ENCODE assay signal across 25 cellular contexts in the genomic region with DNA sequence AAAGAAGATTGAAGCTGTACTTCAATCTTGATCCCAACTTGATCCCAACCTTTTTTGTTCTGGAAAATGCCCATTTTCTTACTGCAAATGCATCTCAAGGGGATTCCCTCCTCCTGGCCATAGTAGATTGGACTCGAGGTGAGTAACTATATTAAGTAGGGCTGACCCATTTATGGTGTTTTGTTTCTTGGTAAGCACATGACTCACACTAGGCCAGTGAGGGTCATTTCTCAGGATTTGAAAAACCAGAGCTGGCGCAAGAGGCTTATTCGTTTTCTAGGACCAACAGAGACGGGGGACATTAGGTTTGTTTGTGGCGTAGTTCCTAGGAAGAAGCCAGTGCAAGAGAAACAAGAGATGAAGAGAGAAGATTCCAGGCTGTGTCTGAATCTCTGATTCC. TPM values are rescaled to one million over a fixed set of nuclear protein-coding genes. Genes with fewer than 3 reads are reported as not detected.
DNase-seq lines count a peak whose midpoint lies in the region; FAIRE-seq and TF ChIP-seq lines count a peak whose summit lies in the region.
"Had no signal": no experiment of that assay in that cellular context is flagged by ENCODE, and none has a peak within 500 bp of the region (broad histone marks: within the 10 kb centered on the region; RNA-seq: fewer than 3 reads in every experiment).

No MANE protein-coding gene starts in this region.

- no TSS peak for BruUV-seq in MCF 10A (replicated peaks; lab: Mats Ljungman, UMichigan)
- no TSS peak for BruUV-seq in mammary epithelial cell (replicated peaks; lab: Mats Ljungman, UMichigan)

- no peak overlapping the region for H3K27ac Mint-ChIP-seq in MCF 10A (ENCODE audit: low read depth, unreplicated experiment)
- no peak overlapping the region for H3K27ac Mint-ChIP-seq in astrocyte (ENCODE audit: unreplicated experiment)
- H3K27ac Mint-ChIP-seq: activated CD4-positive, alpha-beta T cell treated with anti-CD3 and anti-CD28 coated beads for 36 hours; stimulated activated naive B cell treated with anti-CD40 and anti-IgM and Interleukin-4, amounts not matched to agents 10 μg/mL and 1 μg/mL and 100 μg/mL, for 72 hours had no signal

- H3K4me2 ChIP-seq in mammary epithelial cell (ENCODE audit: insufficient read depth, low read depth, low read length) (no peak overlapping the region), astrocyte (ENCODE audit: low read length) (no peak overlapping the region)
- H3K4me2 ChIP-seq: A549 had no signal

- 90% methylated on average over 5 of the region's 5 CpGs for WGBS in mammary epithelial cell (ENCODE audit: low coverage, missing lambda C conversion rate)
- WGBS in transverse colon (ENCODE audit: low coverage in 1 of 2), 2 donors, result 74 to 88% methylated on average over 4 to 5 of the region's 5 CpGs

- in situ Hi-C loops in mammary epithelial cell (cut with MboI; ENCODE audit: low sequenced_read_pairs in 2 of 2) (no loop called here), transverse colon (cut with MboI; ENCODE audit: low pct_ligation_motif_present in 1 of 4, low pct_unique_long_range_greater_than_20kb in 1 of 4, low sequenced_read_pairs in 3 of 4) (no loop called here)

- H3K9ac ChIP-seq in mammary epithelial cell (ENCODE audit: insufficient read depth, low read length), result no peak overlapping the region
- H3K9ac ChIP-seq in astrocyte (ENCODE audit: low read length), result no peak overlapping the region

- H3K27ac ChIP-seq in mammary epithelial cell (ENCODE audit: insufficient read depth, low read depth, low read length) (no peak overlapping the region), astrocyte (ENCODE audit: low read depth, low read length) (no peak overlapping the region), transverse colon (no peak overlapping the region)
- no peak overlapping the region for H3K27ac ChIP-seq in effector memory CD4-positive, alpha-beta T cell (ENCODE audit: insufficient read depth, low read length, poor library complexity, severe bottlenecking)
- H3K27ac ChIP-seq: body of pancreas, left ventricle myocardium inferior, upper lobe of left lung had no signal

- H3K4me1 ChIP-seq in mammary epithelial cell (ENCODE audit: insufficient read depth, low read length), result peaks cover 5% of the 10 kb centered on the region
- H3K4me1 ChIP-seq in astrocyte (ENCODE audit: insufficient read depth, low read length), result peaks cover 13% of the 10 kb centered on the region
- H3K4me1 ChIP-seq in effector memory CD4-positive, alpha-beta T cell (ENCODE audit: control insufficient read depth, insufficient read depth, low read length, poor library complexity, severe bottlenecking), result no peaks in the 10 kb centered on the region
- H3K4me1 ChIP-seq in transverse colon, result no peaks in the 10 kb centered on the region
- H3K4me1 ChIP-seq: body of pancreas had no signal

- intact Hi-C loops in MCF 10A (cut with micrococcal nuclease) (no loop called here), mammary epithelial cell (cut with micrococcal nuclease) (no loop called here), transverse colon (cut with DNase I; ENCODE audit: low total_unique reads) (no loop called here)

- H3K4me1 Mint-ChIP-seq in MCF 10A (ENCODE audit: insufficient read depth, unreplicated experiment) (peaks cover 9% of the 10 kb centered on the region), astrocyte (ENCODE audit: low read depth, unreplicated experiment) (peaks cover 5% of the 10 kb centered on the region)
- H3K4me1 Mint-ChIP-seq: activated CD4-positive, alpha-beta T cell treated with anti-CD3 and anti-CD28 coated beads for 36 hours; stimulated activated naive B cell treated with anti-CD40 and anti-IgM and Interleukin-4, amounts not matched to agents 10 μg/mL and 1 μg/mL and 100 μg/mL, for 72 hours had no signal

- peak; percentile 19 for DNase-seq in MCF 10A (ENCODE audit: unreplicated experiment)
- no peak for DNase-seq in mammary epithelial cell
- peak; percentile 65 for DNase-seq in astrocyte (ENCODE audit: low read depth)
- DNase-seq in fibroblast of villous mesenchyme (ENCODE audit: low read depth), result peak; percentile 79
- no peak for DNase-seq in stimulated activated CD4-positive, alpha-beta T cell treated with anti-CD3 and anti-CD28 coated beads, Interleukin-1b, Interleukin-23, amount 100 ng/mL, for 48 hours
- no peak for DNase-seq in HUDEP-2 (lab: John Stamatoyannopoulos, UW; ENCODE audit: unreplicated experiment in 76 of 76)
- no peak for DNase-seq in effector memory CD4-positive, alpha-beta T cell
- no peak for DNase-seq in transverse colon
- DNase-seq: activated CD4-positive, alpha-beta T cell treated with anti-CD3 and anti-CD28 coated beads for 36 hours; activated CD8-positive, alpha-beta memory T cell treated with anti-CD3 and anti-CD28 coated beads, Interleukin-2, amount 50 U/mL, for 4 hours; activated gamma-delta T cell; body of pancreas; CD4-positive, alpha-beta memory T cell; GDM1; Kasumi-1; left ventricle myocardium inferior; NCI-H1436 treated with DMSO at 0.1 percent for 48 hours; posterior cingulate gyrus; SHP77; stimulated activated CD4-positive, alpha-beta T cell treated with anti-CD3 and anti-CD28 coated beads, Interleukin-12 subunit alpha, Interleukin-12 subunit beta, amount 100 ng/mL, for 4 hours; stimulated activated naive B cell treated with anti-CD40 and anti-IgM and Interleukin-4, amounts not matched to agents 10 μg/mL and 1 μg/mL and 100 μg/mL, for 72 hours had no signal

- no peak for TF ChIP-seq CTCF in MCF 10A (IDR thresholded peaks at IDR 0.05; ENCODE audit: unreplicated experiment)
- TF ChIP-seq CTCF in mammary epithelial cell (conservative IDR thresholded peaks at IDR 0.05 in 1 of 2, IDR thresholded peaks at IDR 0.05 in 1 of 2; ENCODE audit: extremely low read depth in 1 of 2, insufficient read depth in 1 of 2, low read depth in 1 of 2, low read length in 2 of 2), result no peak
- TF ChIP-seq CTCF in astrocyte (IDR thresholded peaks at IDR 0.05; ENCODE audit: insufficient read depth, low read depth, low read length), result no peak
- no peak for TF ChIP-seq CTCF in fibroblast of villous mesenchyme (IDR thresholded peaks at IDR 0.05; ENCODE audit: insufficient read depth, low read depth, low read length)
- TF ChIP-seq CTCF in transverse colon (IDR thresholded peaks at IDR 0.05), result no peak

- H3K36me3 ChIP-seq in mammary epithelial cell (ENCODE audit: insufficient read depth, low read length) (no peaks in the 10 kb centered on the region), astrocyte (ENCODE audit: insufficient read depth, low read length) (no peaks in the 10 kb centered on the region), transverse colon (no peaks in the 10 kb centered on the region)
- H3K36me3 ChIP-seq in effector memory CD4-positive, alpha-beta T cell (ENCODE audit: control insufficient read depth, insufficient read depth, low read length), result no peaks in the 10 kb centered on the region
- H3K36me3 ChIP-seq: left ventricle myocardium inferior, upper lobe of left lung had no signal

- H4K20me1 ChIP-seq in mammary epithelial cell (ENCODE audit: insufficient read depth, low read length) (no peaks in the 10 kb centered on the region), astrocyte (ENCODE audit: insufficient read depth, low read length) (no peaks in the 10 kb centered on the region)

- no peak for TF ChIP-seq EP300 in transverse colon (IDR thresholded peaks at IDR 0.05; ENCODE audit: low read depth)

- no peaks in the 10 kb centered on the region for H3K27me3 ChIP-seq in mammary epithelial cell (ENCODE audit: insufficient read depth, low read length)
- no peaks in the 10 kb centered on the region for H3K27me3 ChIP-seq in astrocyte (ENCODE audit: insufficient read depth, low read length)
- H3K27me3 ChIP-seq in effector memory CD4-positive, alpha-beta T cell (replicated peaks; ENCODE audit: control insufficient read depth, insufficient read depth, low read length, poor library complexity, severe bottlenecking), result no peaks in the 10 kb centered on the region
- no peaks in the 10 kb centered on the region for H3K27me3 ChIP-seq in transverse colon
- H3K27me3 ChIP-seq: body of pancreas, upper lobe of left lung had no signal

- H3K79me2 ChIP-seq in mammary epithelial cell (ENCODE audit: insufficient read depth, low read length) (no peaks in the 10 kb centered on the region), astrocyte (ENCODE audit: insufficient read depth, low read length) (no peaks in the 10 kb centered on the region)

- peaks cover 5% of the 10 kb centered on the region for H3K36me3 Mint-ChIP-seq in MCF 10A (ENCODE audit: insufficient read depth, unreplicated experiment)
- H3K36me3 Mint-ChIP-seq in astrocyte (ENCODE audit: low read depth, unreplicated experiment), result no peaks in the 10 kb centered on the region

- H3K4me3 ChIP-seq in mammary epithelial cell (replicated peaks in 1 of 3; ENCODE audit: insufficient read depth in 1 of 3, low read depth in 2 of 3, low read length in 3 of 3) (no peak overlapping the region), astrocyte (ENCODE audit: insufficient read depth, low read depth, low read length) (no peak overlapping the region), fibroblast of villous mesenchyme (ENCODE audit: low read depth, low read length) (no peak overlapping the region), transverse colon (no peak overlapping the region)
- H3K4me3 ChIP-seq in effector memory CD4-positive, alpha-beta T cell (ENCODE audit: insufficient read depth, low read depth, low read length, poor library complexity, severe bottlenecking), result no peak overlapping the region
- H3K4me3 ChIP-seq: A549, body of pancreas, left ventricle myocardium inferior, upper lobe of left lung had no signal

- H2AFZ ChIP-seq in mammary epithelial cell (ENCODE audit: low read depth, low read length) (no peak overlapping the region), astrocyte (ENCODE audit: low read depth, low read length) (no peak overlapping the region)

- POLR2A ChIA-PET in MCF 10A (lab: Yijun Ruan, JAX), result interaction anchor here (0.9 kb wide), 1 partner anchor 576 kb away, joined by 3 read pairs; no protein-coding TSS in a partner anchor

- CTCF ChIA-PET in MCF 10A (lab: Yijun Ruan, JAX), result interaction anchor here (0.6 kb wide), 3 partner anchors 15 to 885 kb away, joined by 3 to 5 read pairs (median 3); no protein-coding TSS in a partner anchor
- CTCF ChIA-PET in mammary epithelial cell (lab: Charles Lee; ENCODE audit: low non-redundant PET), result no interaction called here

- TF ChIP-seq POLR2A in transverse colon (IDR thresholded peaks at IDR 0.05), result no peak

- no peaks in the 10 kb centered on the region for H3K9me3 ChIP-seq in mammary epithelial cell (replicated peaks; ENCODE audit: insufficient read depth, low read length)
- no peaks in the 10 kb centered on the region for H3K9me3 ChIP-seq in astrocyte (ENCODE audit: insufficient read depth, low read depth, low read length)
- H3K9me3 ChIP-seq in effector memory CD4-positive, alpha-beta T cell (ENCODE audit: control insufficient read depth, low read length), result no peaks in the 10 kb centered on the region
- no peaks in the 10 kb centered on the region for H3K9me3 ChIP-seq in transverse colon
- H3K9me3 ChIP-seq: A549, body of pancreas, left ventricle myocardium inferior, upper lobe of left lung had no signal

- dilution Hi-C loops in mammary epithelial cell (cut with HindIII; ENCODE audit: low sequenced_read_pairs), result loop anchor here (5.0 kb wide), 1 partner anchor 584 kb away; no protein-coding TSS in a partner anchor

- H3K4me3 Mint-ChIP-seq in MCF 10A (ENCODE audit: unreplicated experiment) (no peak overlapping the region), astrocyte (ENCODE audit: unreplicated experiment) (no peak overlapping the region)
- H3K4me3 Mint-ChIP-seq: activated CD4-positive, alpha-beta T cell treated with anti-CD3 and anti-CD28 coated beads for 36 hours; CD4-positive, alpha-beta memory T cell; stimulated activated naive B cell treated with anti-CD40 and anti-IgM and Interleukin-4, amounts not matched to agents 10 μg/mL and 1 μg/mL and 100 μg/mL, for 72 hours had no signal

- no peaks in the 10 kb centered on the region for H3K9me3 Mint-ChIP-seq in MCF 10A (ENCODE audit: unreplicated experiment)
- peaks cover 2% of the 10 kb centered on the region for H3K9me3 Mint-ChIP-seq in astrocyte (ENCODE audit: unreplicated experiment)
- H3K9me3 Mint-ChIP-seq: CD4-positive, alpha-beta memory T cell; stimulated activated naive B cell treated with anti-CD40 and anti-IgM and Interleukin-4, amounts not matched to agents 10 μg/mL and 1 μg/mL and 100 μg/mL, for 72 hours had no signal

- no peak for FAIRE-seq in astrocyte (lab: Jason Lieb, UNC)
- FAIRE-seq: A549, frontal cortex, GM12891 had no signal

- H3K27me3 Mint-ChIP-seq in MCF 10A (ENCODE audit: insufficient read depth, unreplicated experiment), result no peaks in the 10 kb centered on the region
- H3K27me3 Mint-ChIP-seq in astrocyte (ENCODE audit: low read depth, unreplicated experiment), result peaks cover 4% of the 10 kb centered on the region
- H3K27me3 Mint-ChIP-seq: activated CD4-positive, alpha-beta T cell treated with anti-CD3 and anti-CD28 coated beads for 36 hours; CD4-positive, alpha-beta memory T cell; stimulated activated naive B cell treated with anti-CD40 and anti-IgM and Interleukin-4, amounts not matched to agents 10 μg/mL and 1 μg/mL and 100 μg/mL, for 72 hours had no signal

RNA-seq across cellular contexts. Expression of a gene that starts 51.4 kb away (rescaled TPM):
- 76.9 and 90.2 TPM in 2 replicates for total RNA-seq in MCF 10A (2022)
- total RNA-seq in mammary epithelial cell, result 10 to 100 TPM; 45.7 to 58.5 TPM
- 45.1 TPM for polyA plus RNA-seq in mammary epithelial cell
- polyA minus RNA-seq in mammary epithelial cell, result 43.4 TPM
- 65.6 and 73.8 TPM in 2 replicates for total RNA-seq in astrocyte
- total RNA-seq in fibroblast of villous mesenchyme, result 29.3 and 57.0 TPM in 2 replicates
- 10 to 100 TPM; 10.5 to 45.1 (median 27.2) TPM for total RNA-seq in transverse colon

RNA-seq across cellular contexts. Expression of a gene that starts 53.8 kb away (rescaled TPM):
- 38.7 and 44.9 TPM in 2 replicates for total RNA-seq in MCF 10A (2022)
- total RNA-seq in mammary epithelial cell, result 10 to 100 TPM; 19.4 to 27.0 TPM
- polyA plus RNA-seq in mammary epithelial cell, result 8.9 TPM
- polyA minus RNA-seq in mammary epithelial cell, result 1.4 TPM
- total RNA-seq in astrocyte, result 2.6 and 6.4 TPM in 2 replicates
- 37.6 and 45.1 TPM in 2 replicates for total RNA-seq in fibroblast of villous mesenchyme
- total RNA-seq in transverse colon, result 100 to 1,000 TPM in 2 of 4 donors, 10 to 100 TPM in 2; 45.5 to 213 (median 79.4) TPM

Comparison
In these comparisons a context has a peak if more than half of its experiments do, and no peak if none do; other contexts are left out.
1. DNase-seq: peak in MCF 10A (single experiment), astrocyte (single experiment) and fibroblast of villous mesenchyme (single experiment); none in mammary epithelial cell (single experiment), stimulated activated CD4-positive, alpha-beta T cell treated with anti-CD3 and anti-CD28 coated beads, Interleukin-1b, Interleukin-23, amount 100 ng/mL, for 48 hours (single experiment), HUDEP-2 (0 of 76), effector memory CD4-positive, alpha-beta T cell (0 of 3) and transverse colon (single experiment).